Comparison of ENCODE assay signal across 2 cellular contexts in genomic region chr19:50075076-50075475, GRCh38. TPM values are rescaled to one million over a fixed set of nuclear protein-coding genes. Genes with fewer than 3 reads are reported as not detected.
DNase-seq lines count a peak whose midpoint lies in the region; ATAC-seq lines count a peak whose summit lies in the region.
"Not testable (repeated sequence)": the region's sequence is repeated elsewhere in the genome, so short reads cannot be mapped to it uniquely, and the experiment has no call there.

No MANE protein-coding gene starts in this region.

- intact Hi-C loops in sciatic nerve (cut with DNase I), result not testable (repeated sequence)

- not testable (repeated sequence) for ATAC-seq in sciatic nerve

- peak; percentile 55 for DNase-seq in mesenteric fat pad (ENCODE audit: low spot score)
- peak; percentile 4 for DNase-seq in sciatic nerve (ENCODE audit: low spot score)

RNA-seq across cellular contexts. Expression of gene ZNF473, which starts 49.3 kb away (rescaled TPM):
- 6.8 TPM for total RNA-seq in mesenteric fat pad
- total RNA-seq in sciatic nerve, result 9.0 TPM

RNA-seq across cellular contexts. Expression of gene VRK3, which starts 49.9 kb away (rescaled TPM):
- total RNA-seq in mesenteric fat pad, result 27.5 TPM
- 42.4 TPM for total RNA-seq in sciatic nerve
